In genomic region chr6:122609881-122610689, GRCh38 we compare ENCODE assay signal across 1 cellular context.
TF ChIP-seq lines count a peak whose summit lies in the region.

A gene with protein sequence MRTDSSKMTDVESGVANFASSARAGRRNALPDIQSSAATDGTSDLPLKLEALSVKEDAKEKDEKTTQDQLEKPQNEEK (plus strand): TSS chr6:122610405. CDS start chr6:122717795, 107,390 bp downstream.

TF ChIP-seq in HepG2, 621 proteins besides CTCF, POLR2A, EP300 and RAD21 (continued from another document and continues in another):
- no peak for TF ChIP-seq MLXIP (CRISPR knock-in tag; IDR thresholded peaks at IDR 0.05; ENCODE audit: borderline replicate concordance)
- no peak for TF ChIP-seq JUN (CRISPR knock-in tag; IDR thresholded peaks at IDR 0.05)
- TF ChIP-seq ARHGAP35 (CRISPR knock-in tag; IDR thresholded peaks at IDR 0.05; ENCODE audit: borderline replicate concordance): peak; percentile 91; the same call in 1 of the 2 replicates
- no peak; the same call in 1 of the 2 replicates for TF ChIP-seq CENPT (CRISPR knock-in tag; IDR thresholded peaks at IDR 0.05; ENCODE audit: low read depth)
- no peak for TF ChIP-seq TAF15 (IDR thresholded peaks at IDR 0.05; ENCODE audit: low read depth, low read length, poor library complexity, severe bottlenecking)
- no peak for TF ChIP-seq ZBTB37 (CRISPR knock-in tag; IDR thresholded peaks at IDR 0.05)
- no peak for TF ChIP-seq ZKSCAN8 (CRISPR knock-in tag; IDR thresholded peaks at IDR 0.05; ENCODE audit: borderline replicate concordance)
- no peak for TF ChIP-seq IRX3 (CRISPR knock-in tag; IDR thresholded peaks at IDR 0.05; ENCODE audit: borderline replicate concordance, low read depth)
- TF ChIP-seq CC2D1A (CRISPR knock-in tag; IDR thresholded peaks at IDR 0.05): no peak
- TF ChIP-seq HOXA7 (CRISPR knock-in tag; IDR thresholded peaks at IDR 0.05): no peak
- TF ChIP-seq RBFOX2 (IDR thresholded peaks at IDR 0.05; ENCODE audit: low read depth, low read length): 0 out of 2 replicates have a peak, but pooled peaks have one; percentile 24
- no peak for TF ChIP-seq IRF1 (CRISPR knock-in tag; IDR thresholded peaks at IDR 0.05; ENCODE audit: low read depth)
- TF ChIP-seq TFDP2 (CRISPR knock-in tag; IDR thresholded peaks at IDR 0.05): peak; percentile 39
- no peak for TF ChIP-seq MAF1 (CRISPR knock-in tag; IDR thresholded peaks at IDR 0.05; ENCODE audit: borderline replicate concordance)
- no peak for TF ChIP-seq CENPBD1 (CRISPR knock-in tag; IDR thresholded peaks at IDR 0.05; ENCODE audit: borderline replicate concordance, low read depth)
- no peak for TF ChIP-seq ZNF160 (CRISPR knock-in tag; IDR thresholded peaks at IDR 0.05)
- TF ChIP-seq CCDC6 (CRISPR knock-in tag; IDR thresholded peaks at IDR 0.05): peak; percentile 89; the same call in 1 of the 2 replicates
- TF ChIP-seq MXI1 (IDR thresholded peaks at IDR 0.05; ENCODE audit: borderline replicate concordance, low read depth, low read length): peak; percentile 22; the same call in 1 of the 3 replicates
- TF ChIP-seq, protein P1, sequence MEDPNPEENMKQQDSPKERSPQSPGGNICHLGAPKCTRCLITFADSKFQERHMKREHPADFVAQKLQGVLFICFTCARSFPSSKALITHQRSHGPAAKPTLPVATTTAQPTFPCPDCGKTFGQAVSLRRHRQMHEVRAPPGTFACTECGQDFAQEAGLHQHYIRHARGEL (CRISPR knock-in tag; IDR thresholded peaks at IDR 0.05): 0 out of 2 replicates have a peak, but pooled peaks have one; percentile 45
- TF ChIP-seq ZNF598 (CRISPR knock-in tag; IDR thresholded peaks at IDR 0.05; ENCODE audit: borderline replicate concordance): peak; percentile 67; the same call in 1 of the 2 replicates
- TF ChIP-seq FOXP4 (CRISPR knock-in tag; IDR thresholded peaks at IDR 0.05): peak; percentile 50; the same call in 1 of the 2 replicates
- no peak for TF ChIP-seq ZSCAN30 (CRISPR knock-in tag; IDR thresholded peaks at IDR 0.05)
- no peak for TF ChIP-seq ZNF256 (CRISPR knock-in tag; conservative IDR thresholded peaks at IDR 0.05)
- no peak for TF ChIP-seq E2F1 (CRISPR knock-in tag; IDR thresholded peaks at IDR 0.05)
- no peak for TF ChIP-seq ZSCAN22 (CRISPR knock-in tag; IDR thresholded peaks at IDR 0.05)
- no peak for TF ChIP-seq CSRNP2 (CRISPR knock-in tag; conservative IDR thresholded peaks at IDR 0.05; ENCODE audit: low read depth)
- TF ChIP-seq ZHX2 (IDR thresholded peaks at IDR 0.05; ENCODE audit: low read depth): no peak
- no peak; the same call in 1 of the 2 replicates for TF ChIP-seq ZHX2 (CRISPR knock-in tag; IDR thresholded peaks at IDR 0.05; ENCODE audit: borderline replicate concordance)
- TF ChIP-seq, protein P2, sequence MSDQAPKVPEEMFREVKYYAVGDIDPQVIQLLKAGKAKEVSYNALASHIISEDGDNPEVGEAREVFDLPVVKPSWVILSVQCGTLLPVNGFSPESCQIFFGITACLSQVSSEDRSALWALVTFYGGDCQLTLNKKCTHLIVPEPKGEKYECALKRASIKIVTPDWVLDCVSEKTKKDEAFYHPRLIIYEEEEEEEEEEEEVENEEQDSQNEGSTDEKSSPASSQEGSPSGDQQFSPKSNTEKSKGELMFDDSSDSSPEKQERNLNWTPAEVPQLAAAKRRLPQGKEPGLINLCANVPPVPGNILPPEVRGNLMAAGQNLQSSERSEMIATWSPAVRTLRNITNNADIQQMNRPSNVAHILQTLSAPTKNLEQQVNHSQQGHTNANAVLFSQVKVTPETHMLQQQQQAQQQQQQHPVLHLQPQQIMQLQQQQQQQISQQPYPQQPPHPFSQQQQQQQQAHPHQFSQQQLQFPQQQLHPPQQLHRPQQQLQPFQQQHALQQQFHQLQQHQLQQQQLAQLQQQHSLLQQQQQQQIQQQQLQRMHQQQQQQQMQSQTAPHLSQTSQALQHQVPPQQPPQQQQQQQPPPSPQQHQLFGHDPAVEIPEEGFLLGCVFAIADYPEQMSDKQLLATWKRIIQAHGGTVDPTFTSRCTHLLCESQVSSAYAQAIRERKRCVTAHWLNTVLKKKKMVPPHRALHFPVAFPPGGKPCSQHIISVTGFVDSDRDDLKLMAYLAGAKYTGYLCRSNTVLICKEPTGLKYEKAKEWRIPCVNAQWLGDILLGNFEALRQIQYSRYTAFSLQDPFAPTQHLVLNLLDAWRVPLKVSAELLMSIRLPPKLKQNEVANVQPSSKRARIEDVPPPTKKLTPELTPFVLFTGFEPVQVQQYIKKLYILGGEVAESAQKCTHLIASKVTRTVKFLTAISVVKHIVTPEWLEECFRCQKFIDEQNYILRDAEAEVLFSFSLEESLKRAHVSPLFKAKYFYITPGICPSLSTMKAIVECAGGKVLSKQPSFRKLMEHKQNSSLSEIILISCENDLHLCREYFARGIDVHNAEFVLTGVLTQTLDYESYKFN (CRISPR knock-in tag; conservative IDR thresholded peaks at IDR 0.05): no peak; the same call in 1 of the 2 replicates
- no peak for TF ChIP-seq RARG (CRISPR knock-in tag; IDR thresholded peaks at IDR 0.05; ENCODE audit: low read depth)
